Comparison of ENCODE assay signal across 9 cellular contexts in the genomic region with DNA sequence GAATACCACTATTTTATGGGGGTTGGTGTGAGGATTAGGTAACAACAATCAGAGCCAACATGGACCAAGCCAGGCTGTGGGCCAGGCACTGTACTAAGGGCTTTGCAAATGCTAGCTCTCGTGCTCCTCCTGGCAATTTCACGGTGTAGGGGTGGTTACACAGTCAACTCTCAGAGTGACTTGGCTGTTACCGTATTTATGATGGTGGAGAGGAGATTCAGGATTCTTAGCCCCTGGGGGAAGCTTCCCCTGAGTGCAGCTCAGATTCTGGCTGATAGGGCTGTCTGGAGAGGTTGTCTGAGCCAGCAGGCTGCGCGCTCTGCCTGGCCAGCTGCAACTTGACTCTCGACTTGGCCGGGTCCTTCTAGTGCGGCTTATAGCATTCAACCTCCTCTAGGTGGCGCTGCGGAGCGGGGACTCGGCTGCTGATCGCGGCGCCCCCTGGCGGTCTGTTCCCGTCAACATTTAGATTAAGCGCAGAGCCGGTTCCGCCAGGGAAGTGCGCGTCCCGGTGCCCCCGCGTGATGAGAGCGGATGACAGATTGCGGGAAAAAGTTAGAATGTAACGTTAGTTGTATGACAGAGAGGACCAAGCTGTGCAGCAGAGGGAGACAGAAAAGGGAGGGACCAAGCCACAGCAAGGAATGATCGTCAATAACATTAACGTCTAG. TPM values are rescaled to one million over a fixed set of nuclear protein-coding genes. Genes with fewer than 3 reads are reported as not detected.
DNase-seq lines count a peak whose midpoint lies in the region; ATAC-seq and TF ChIP-seq lines count a peak whose summit lies in the region.
"Had no signal": no experiment of that assay in that cellular context is flagged by ENCODE, and none has a peak within 500 bp of the region (broad histone marks: within the 10 kb centered on the region; RNA-seq: fewer than 3 reads in every experiment).

No MANE protein-coding gene starts in this region.

- peak; percentile 99 for TF ChIP-seq CTCF in coronary artery (IDR thresholded peaks at IDR 0.05)
- TF ChIP-seq CTCF in lower leg skin (IDR thresholded peaks at IDR 0.05): peak in 1 of 3 donors; percentile 99

- H3K27ac ChIP-seq in coronary artery: no peak overlapping the region
- H3K27ac ChIP-seq: epithelial cell of prostate had no signal

- TF ChIP-seq POLR2A in lower leg skin (IDR thresholded peaks at IDR 0.05): no peak

- DNase-seq in DMS114 treated with DMSO at 0.1 percent for 48 hours (lab: John Stamatoyannopoulos, UW; ENCODE audit: unreplicated experiment) (peak; percentile 84), NCI-H748 (lab: John Stamatoyannopoulos, UW; ENCODE audit: unreplicated experiment) (peak; percentile 65), coronary artery (ENCODE audit: low spot score) (peak; percentile 86), lower leg skin (ENCODE audit: low spot score in 2 of 2) (peak; percentile 83 to 98)
- peak; percentile 96 for DNase-seq in activated CD4-positive, alpha-beta T cell treated with anti-CD3 and anti-CD28 coated beads, Interleukin-2, amount 50 U/mL, for 1 hour
- peak; percentile 81 to 96 (median 89) for DNase-seq in stimulated activated CD4-positive, alpha-beta T cell treated with anti-CD3 and anti-CD28 coated beads, TNF-alpha, amount 100 ng/mL, for 4 hours (ENCODE audit: low read depth in 3 of 3)

- no peak overlapping the region for H3K4me3 ChIP-seq in coronary artery
- H3K4me3 ChIP-seq in lower leg skin (ENCODE audit: low read depth, poor library complexity, severe bottlenecking): no peak overlapping the region

- ATAC-seq in HG03439 (IDR thresholded peaks at IDR 0.05; ENCODE audit: unreplicated experiment) (peak; percentile 34), GM21360 (IDR thresholded peaks at IDR 0.05; ENCODE audit: unreplicated experiment) (no peak)

- intact Hi-C loops in lower leg skin (cut with DNase I; ENCODE audit: low total_unique reads): loop anchor here (5.0 kb wide), 2 partner anchors 74 to 126 kb away; no protein-coding TSS in a partner anchor

- 2 to 3% methylated on average over 28 to 30 of the region's 30 CpGs for WGBS in lower leg skin, 2 donors

RNA-seq across cellular contexts. Expression of a gene that starts 4.5 kb away (rescaled TPM):
- total RNA-seq in lower leg skin: 1 to 10 TPM; 2.6 to 6.4 (median 5.4) TPM

RNA-seq across cellular contexts. Expression of a gene that starts 39.4 kb away (rescaled TPM):
- total RNA-seq in lower leg skin: not detected

RNA-seq across cellular contexts. Expression of a gene that starts 57.2 kb away (rescaled TPM):
- 10 to 100 TPM in 1 of 4 donors, 1 to 10 TPM in 3; 3.2 to 10.7 (median 5.5) TPM for total RNA-seq in lower leg skin
